Comparison of ENCODE assay signal across 1 cellular context in genomic region chr11:74135516-74135840, GRCh38.
TF ChIP-seq lines count a peak whose summit lies in the region.

No MANE protein-coding gene starts in this region.

TF ChIP-seq in SK-N-SH treated with all-trans-retinoic acid at 6 μM for 48 hours, 23 proteins besides CTCF, POLR2A, EP300 and RAD21 (continued from another document):
- TF ChIP-seq, protein P1, sequence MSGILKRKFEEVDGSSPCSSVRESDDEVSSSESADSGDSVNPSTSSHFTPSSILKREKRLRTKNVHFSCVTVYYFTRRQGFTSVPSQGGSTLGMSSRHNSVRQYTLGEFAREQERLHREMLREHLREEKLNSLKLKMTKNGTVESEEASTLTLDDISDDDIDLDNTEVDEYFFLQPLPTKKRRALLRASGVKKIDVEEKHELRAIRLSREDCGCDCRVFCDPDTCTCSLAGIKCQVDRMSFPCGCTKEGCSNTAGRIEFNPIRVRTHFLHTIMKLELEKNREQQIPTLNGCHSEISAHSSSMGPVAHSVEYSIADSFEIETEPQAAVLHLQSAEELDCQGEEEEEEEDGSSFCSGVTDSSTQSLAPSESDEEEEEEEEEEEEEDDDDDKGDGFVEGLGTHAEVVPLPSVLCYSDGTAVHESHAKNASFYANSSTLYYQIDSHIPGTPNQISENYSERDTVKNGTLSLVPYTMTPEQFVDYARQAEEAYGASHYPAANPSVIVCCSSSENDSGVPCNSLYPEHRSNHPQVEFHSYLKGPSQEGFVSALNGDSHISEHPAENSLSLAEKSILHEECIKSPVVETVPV (CRISPR knock-in tag; IDR thresholded peaks at IDR 0.05), result no peak
- no peak for TF ChIP-seq ESRRG (CRISPR knock-in tag; IDR thresholded peaks at IDR 0.05)
- no peak for TF ChIP-seq ZFP3 (CRISPR knock-in tag; IDR thresholded peaks at IDR 0.05)
- TF ChIP-seq CSDC2 (CRISPR knock-in tag; IDR thresholded peaks at IDR 0.05), result no peak
- TF ChIP-seq ZC3H10 (CRISPR knock-in tag; IDR thresholded peaks at IDR 0.05), result no peak
